ENCODE assay signal across 8 cellular contexts in genomic region chr6:103797738-103798137, GRCh38.
DNase-seq lines count a peak whose midpoint lies in the region; ATAC-seq and TF ChIP-seq lines count a peak whose summit lies in the region.

No MANE protein-coding gene starts in this region.

- DNase-seq in Caki2 (ENCODE audit: low read depth) (peak; percentile 5), KBM-7 (peak; percentile 20), RWPE2 (ENCODE audit: low spot score) (no peak), inferior parietal cortex (ENCODE audit: extremely low spot score) (peak; percentile 24), amniotic stem cell (lab: John Stamatoyannopoulos, UW) (no peak), NCI-H1105 treated with DMSO at 0.1 percent for 48 hours (lab: John Stamatoyannopoulos, UW) (no peak)
- DNase-seq in activated CD8-positive, alpha-beta memory T cell treated with anti-CD3 and anti-CD28 coated beads, Interleukin-2, amount 50 U/mL, for 4 hours: no peak

- H3K27me3 ChIP-seq in RWPE2 (ENCODE audit: insufficient read depth, poor library complexity, severe bottlenecking): no peaks in the 10 kb centered on the region

- in situ Hi-C loops in Caki2 (cut with HindIII; ENCODE audit: low pct_unique_long_range_greater_than_20kb, low sequenced_read_pairs) (no loop called here), KBM-7 (cut with MboI; ENCODE audit: low pct_unique_long_range_greater_than_20kb, low sequenced_read_pairs) (no loop called here)

- H3K4me3 ChIP-seq in RWPE2 (ENCODE audit: severe bottlenecking): no peak overlapping the region

- TF ChIP-seq CTCF in RWPE2 (IDR thresholded peaks at IDR 0.05; ENCODE audit: poor library complexity, severe bottlenecking): peak; percentile 75

- no peak overlapping the region for H3K27ac ChIP-seq in RWPE2 (ENCODE audit: poor library complexity, severe bottlenecking)

- H3K36me3 ChIP-seq in RWPE2 (ENCODE audit: low read depth): no peaks in the 10 kb centered on the region

- H3K4me1 ChIP-seq in RWPE2 (ENCODE audit: insufficient read depth, poor library complexity, severe bottlenecking): no peaks in the 10 kb centered on the region

- no peak for ATAC-seq in RWPE2 (ENCODE audit: low read depth)
- no peak for ATAC-seq in HG03342 (IDR thresholded peaks at IDR 0.05; ENCODE audit: unreplicated experiment)

- no peaks in the 10 kb centered on the region for H3K9me3 ChIP-seq in RWPE2 (ENCODE audit: severe bottlenecking)

Comparison
In these comparisons a context has a peak if more than half of its experiments do, and no peak if none do; other contexts are left out.
1. DNase-seq: peak in Caki2 (single experiment), KBM-7 (single experiment) and inferior parietal cortex (single experiment); none in RWPE2 (single experiment), amniotic stem cell (single experiment), activated CD8-positive, alpha-beta memory T cell treated with anti-CD3 and anti-CD28 coated beads, Interleukin-2, amount 50 U/mL, for 4 hours (single experiment) and NCI-H1105 treated with DMSO at 0.1 percent for 48 hours (single experiment).